Comparison of ENCODE assay signal across 1 cellular context in genomic region chr1:63115527-63115926, GRCh38.
TF ChIP-seq lines count a peak whose summit lies in the region.

No MANE protein-coding gene starts in this region.

TF ChIP-seq in HepG2, 621 proteins besides CTCF, POLR2A, EP300 and RAD21 (continued from another document):
- TF ChIP-seq ZBTB26 (CRISPR knock-in tag; IDR thresholded peaks at IDR 0.05; ENCODE audit: borderline replicate concordance) = no peak
